ENCODE assay signal across 13 cellular contexts in the genomic region with DNA sequence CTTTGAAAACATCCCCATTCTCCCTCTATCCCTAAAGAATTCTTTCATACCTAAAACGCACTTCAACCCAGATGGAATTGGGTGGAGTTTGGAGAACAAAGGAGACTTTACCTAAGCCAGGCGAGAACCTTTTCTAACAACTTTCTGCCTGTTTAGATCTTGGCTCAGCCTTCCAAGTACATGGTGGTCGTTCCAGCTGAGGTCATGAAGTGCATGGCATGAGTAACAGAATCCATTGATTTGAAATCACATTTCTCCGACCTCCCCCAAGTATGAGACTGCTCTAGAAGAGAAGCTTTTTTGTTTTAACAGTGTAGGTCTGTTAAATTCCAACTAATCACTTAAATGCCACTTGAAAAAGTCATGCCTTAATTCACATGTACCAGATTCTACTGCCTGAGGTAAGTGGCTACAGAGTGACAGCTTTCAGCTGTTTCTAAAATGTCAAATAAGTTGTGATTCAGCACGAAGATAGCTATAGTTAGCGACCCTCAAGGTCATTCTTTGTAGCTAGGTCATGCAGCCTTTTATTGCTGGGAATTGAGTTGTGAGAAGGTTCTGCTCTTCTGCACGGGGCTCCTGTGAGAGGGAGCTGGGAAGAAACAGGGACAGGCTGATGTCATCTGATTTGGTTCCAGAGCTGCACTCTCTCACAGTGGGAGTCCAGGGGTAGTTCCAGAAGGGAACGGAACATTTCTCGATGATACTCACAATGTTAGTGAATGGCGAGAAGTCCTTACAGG.
DNase-seq lines count a peak whose midpoint lies in the region; ATAC-seq, FAIRE-seq and TF ChIP-seq lines count a peak whose summit lies in the region.
"Had no signal": no experiment of that assay in that cellular context is flagged by ENCODE, and none has a peak within 500 bp of the region (broad histone marks: within the 10 kb centered on the region; RNA-seq: fewer than 3 reads in every experiment).

No MANE protein-coding gene starts in this region.

- no peak for TF ChIP-seq EP300 in HepG2 (IDR thresholded peaks at IDR 0.05; ENCODE audit: low read depth in 2 of 2, low read length in 2 of 2)
- TF ChIP-seq EP300 in HepG2 (CRISPR knock-in tag; IDR thresholded peaks at IDR 0.05; ENCODE audit: borderline replicate concordance), result no peak

- H3K36me3 Mint-ChIP-seq in naive B cell, result peaks cover 5 to 8% of the 10 kb centered on the region in 2 donors

- H3K27me3 ChIP-seq in HepG2 (ENCODE audit: control insufficient read depth in 1 of 2, insufficient read depth in 2 of 2, low read length in 2 of 2) (no peaks in the 10 kb centered on the region), right lobe of liver (no peaks in the 10 kb centered on the region), aorta (ENCODE audit: control insufficient read depth in 1 of 2, insufficient read depth in 2 of 2, low read length in 1 of 2) (no peaks in the 10 kb centered on the region)
- H3K27me3 ChIP-seq: spleen had no signal

- in situ Hi-C loops in HepG2 (cut with HindIII; ENCODE audit: extremely low pct_ligation_motif_present, low pct_unique_long_range_greater_than_20kb), result no loop called here

- TF ChIP-seq RAD21 in HepG2 (CRISPR knock-in tag; IDR thresholded peaks at IDR 0.05), result no peak

- H3K4me3 Mint-ChIP-seq in naive B cell, result no peak overlapping the region
- H3K4me3 Mint-ChIP-seq: activated CD4-positive, alpha-beta T cell treated with anti-CD3 and anti-CD28 coated beads, Interleukin-2, amount 10 ng/mL, durations not matched to agents 7 days and 5 days had no signal

- H3K27ac Mint-ChIP-seq in naive B cell, result peak overlapping the region in 5 of 6 donors; percentile 38 to 85 (median 65)
- H3K27ac Mint-ChIP-seq: activated CD4-positive, alpha-beta T cell treated with anti-CD3 and anti-CD28 coated beads, Interleukin-2, amount 10 ng/mL, durations not matched to agents 7 days and 5 days had no signal

- H3K9me3 Mint-ChIP-seq in naive B cell, result no peaks in the 10 kb centered on the region
- H3K9me3 Mint-ChIP-seq: activated CD4-positive, alpha-beta T cell treated with anti-CD3 and anti-CD28 coated beads, Interleukin-2, amount 10 ng/mL, durations not matched to agents 7 days and 5 days had no signal

- peaks cover 2 to 6% of the 10 kb centered on the region in 2 experiments; a peak in 4 of 5 replicates for H3K36me3 ChIP-seq in HepG2 (replicated peaks in 1 of 2; ENCODE audit: control insufficient read depth in 1 of 2, insufficient read depth in 2 of 2, low read length in 2 of 2)
- H3K36me3 ChIP-seq in right lobe of liver, result peaks cover 0 to 9% (median 3%) of the 10 kb centered on the region in 4 donors
- peaks cover 0 to 4% of the 10 kb centered on the region in 2 donors for H3K36me3 ChIP-seq in aorta (ENCODE audit: control insufficient read depth in 1 of 2, insufficient read depth in 2 of 2, low read length in 1 of 2)

- H3K4me1 ChIP-seq in HepG2 (ENCODE audit: insufficient read depth, low read length), result peaks cover 54% of the 10 kb centered on the region
- peaks cover 0 to 44% (median 3%) of the 10 kb centered on the region in 4 donors for H3K4me1 ChIP-seq in right lobe of liver
- H3K4me1 ChIP-seq in aorta (ENCODE audit: control insufficient read depth in 1 of 2, insufficient read depth in 2 of 2, low read length in 2 of 2), result peaks cover 3 to 24% of the 10 kb centered on the region in 2 donors

- 85% methylated on average over 10 of the region's 10 CpGs for WGBS in HepG2 (ENCODE audit: low lambda C conversion rate)
- 78% methylated on average over 10 of the region's 10 CpGs for WGBS in right lobe of liver (ENCODE audit: insufficient coverage, low coverage, low lambda C conversion rate, missing lambda C conversion rate)
- WGBS in aorta, 2 donors, result 44 to 50% methylated on average over 10 of the region's 10 CpGs

- no peak overlapping the region for H3K9ac ChIP-seq in HepG2 (ENCODE audit: insufficient read depth, low read depth, low read length)

- no peaks in the 10 kb centered on the region for H3K79me2 ChIP-seq in HepG2 (ENCODE audit: insufficient read depth, low read length)

- DNase-seq in HepG2 (ENCODE audit: low spot score) (peak; percentile 7), right lobe of liver (no peak), foreskin melanocyte (peak; percentile 11), naive B cell (no peak), aorta (no peak), AG20443 (ENCODE audit: low spot score) (no peak)
- no peak for DNase-seq in activated CD8-positive, alpha-beta memory T cell treated with anti-CD3 and anti-CD28 coated beads for 24 hours
- DNase-seq: activated CD4-positive, alpha-beta T cell treated with anti-CD3 and anti-CD28 coated beads, Interleukin-2, amount 10 ng/mL, durations not matched to agents 7 days and 5 days; DMS 273 treated with DMSO at 0.1 percent for 48 hours; spleen had no signal

- intact Hi-C loops in HepG2 (cut with micrococcal nuclease; ENCODE audit: unreplicated experiment) (no loop called here), right lobe of liver (cut with DNase I) (no loop called here), aorta (cut with DNase I) (no loop called here)

- TF ChIP-seq POLR2A in HepG2 (IDR thresholded peaks at IDR 0.05; ENCODE audit: insufficient read depth in 1 of 2, low read depth in 2 of 2, low read length in 2 of 2) (no peak), right lobe of liver (IDR thresholded peaks at IDR 0.05) (no peak)

- ATAC-seq in HepG2, result no peak
- no peak for ATAC-seq in right lobe of liver
- ATAC-seq in naive B cell (ENCODE audit: low read depth in 2 of 2), result no peak
- peak; percentile 42 for ATAC-seq in aorta (ENCODE audit: low FRiP score)
- no peak for ATAC-seq in HG02759 (IDR thresholded peaks at IDR 0.05; ENCODE audit: unreplicated experiment)
- ATAC-seq: esophagus mucosa had no signal

- no peak for FAIRE-seq in HepG2 (lab: Jason Lieb, UNC)
- FAIRE-seq: urothelium cell line had no signal

- no peak for TF ChIP-seq CTCF in HepG2 (CRISPR knock-in tag; IDR thresholded peaks at IDR 0.05)
- TF ChIP-seq CTCF in right lobe of liver (IDR thresholded peaks at IDR 0.05), result no peak

- H3K27ac ChIP-seq in HepG2 (ENCODE audit: extremely low read length, insufficient read depth, low read length), result no peak overlapping the region
- no peak overlapping the region for H3K27ac ChIP-seq in right lobe of liver
- H3K27ac ChIP-seq in aorta (ENCODE audit: low read depth in 1 of 2, low read length in 2 of 2), result peak overlapping the region in 1 of 2 donors; percentile 28

- H2AFZ ChIP-seq in HepG2 (ENCODE audit: low read length), result no peak overlapping the region

- no peaks in the 10 kb centered on the region for H4K20me1 ChIP-seq in HepG2 (ENCODE audit: insufficient read depth, low read length)

- no TSS peak for BruUV-seq in HepG2 (replicated peaks; lab: Mats Ljungman, UMichigan)

- H3K4me2 ChIP-seq in HepG2 (ENCODE audit: low read depth, low read length), result no peak overlapping the region

- H3K4me3 ChIP-seq in HepG2 (replicated peaks in 1 of 3; ENCODE audit: insufficient read depth in 1 of 3, low read depth in 2 of 3, low read length in 3 of 3) (no peak overlapping the region), right lobe of liver (no peak overlapping the region), aorta (ENCODE audit: low read length in 2 of 2) (no peak overlapping the region)
- H3K4me3 ChIP-seq: spleen had no signal

- H3K4me1 Mint-ChIP-seq in naive B cell, result peaks cover 29 to 50% (median 47%) of the 10 kb centered on the region in 3 donors

- H3K9me3 ChIP-seq in HepG2 (ENCODE audit: low read length) (no peaks in the 10 kb centered on the region), right lobe of liver (no peaks in the 10 kb centered on the region), aorta (ENCODE audit: control insufficient read depth, low read length) (no peaks in the 10 kb centered on the region)
- H3K9me3 ChIP-seq: spleen had no signal

- POLR2A ChIA-PET in HepG2 (lab: Yijun Ruan, JAX), result interaction anchor here (0.8 to 1.6 kb wide), 3 partner anchors 39 to 277 kb away, joined by 3 to 5 read pairs (median 4); no protein-coding TSS in a partner anchor

- CTCF ChIA-PET in HepG2 (lab: Yijun Ruan, JAX; ENCODE audit: low intra/inter-chr PET ratio, low total read pairs), result no interaction called here

- H3K27me3 Mint-ChIP-seq in naive B cell, result no peaks in the 10 kb centered on the region
- H3K27me3 Mint-ChIP-seq: activated CD4-positive, alpha-beta T cell treated with anti-CD3 and anti-CD28 coated beads, Interleukin-2, amount 10 ng/mL, durations not matched to agents 7 days and 5 days had no signal

TF ChIP-seq in HepG2, 621 proteins besides CTCF, POLR2A, EP300 and RAD21:
- TF ChIP-seq SAP130 (CRISPR knock-in tag; IDR thresholded peaks at IDR 0.05; ENCODE audit: low read depth) (peak; percentile 61), TGIF2 (CRISPR knock-in tag; IDR thresholded peaks at IDR 0.05) (peak; percentile 91; the same call in 1 of the 2 replicates), ZNF570 (CRISPR knock-in tag; IDR thresholded peaks at IDR 0.05; ENCODE audit: borderline replicate concordance) (no peak), SNAPC5 (CRISPR knock-in tag; IDR thresholded peaks at IDR 0.05; ENCODE audit: borderline replicate concordance) (no peak)
- TF ChIP-seq, protein P1, sequence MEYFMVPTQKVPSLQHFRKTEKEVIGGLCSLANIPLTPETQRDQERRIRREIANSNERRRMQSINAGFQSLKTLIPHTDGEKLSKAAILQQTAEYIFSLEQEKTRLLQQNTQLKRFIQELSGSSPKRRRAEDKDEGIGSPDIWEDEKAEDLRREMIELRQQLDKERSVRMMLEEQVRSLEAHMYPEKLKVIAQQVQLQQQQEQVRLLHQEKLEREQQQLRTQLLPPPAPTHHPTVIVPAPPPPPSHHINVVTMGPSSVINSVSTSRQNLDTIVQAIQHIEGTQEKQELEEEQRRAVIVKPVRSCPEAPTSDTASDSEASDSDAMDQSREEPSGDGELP (IDR thresholded peaks at IDR 0.05; ENCODE audit: borderline replicate concordance, low read depth), result peak; percentile 40; the same call in 1 of the 2 replicates

Comparison
In these comparisons a context has a peak if more than half of its experiments do, and no peak if none do; other contexts are left out.
1. DNase-seq: peak in HepG2 (single experiment) and foreskin melanocyte (single experiment); none in right lobe of liver (0 of 3), naive B cell (single experiment), aorta (0 of 2), activated CD8-positive, alpha-beta memory T cell treated with anti-CD3 and anti-CD28 coated beads for 24 hours (single experiment) and AG20443 (single experiment).